In genomic region chr17:73189417-73190099, GRCh38 we compare ENCODE assay signal across 1 cellular context.
TF ChIP-seq lines count a peak whose summit lies in the region.

No MANE protein-coding gene starts in this region.

TF ChIP-seq in K562, 482 proteins besides CTCF, POLR2A, EP300 and RAD21 (continues in another document):
- TF ChIP-seq MBD1 (CRISPR knock-in tag; IDR thresholded peaks at IDR 0.05) (no peak), RFX1 (IDR thresholded peaks at IDR 0.05) (no peak), RUNX1 (IDR thresholded peaks at IDR 0.05; ENCODE audit: low read depth) (no peak), SFPQ (IDR thresholded peaks at IDR 0.05; ENCODE audit: low read depth, low read length) (no peak), SETDB1 (IDR thresholded peaks at IDR 0.05; ENCODE audit: low read length) (no peak), RBFOX2 (IDR thresholded peaks at IDR 0.05; ENCODE audit: low read depth, low read length) (no peak), MNT (conservative IDR thresholded peaks at IDR 0.05) (no peak), ETS2 (tag; IDR thresholded peaks at IDR 0.05; ENCODE audit: borderline replicate concordance, poor library complexity, severe bottlenecking) (no peak), IRF1 (CRISPR knock-in tag; IDR thresholded peaks at IDR 0.05; ENCODE audit: borderline replicate concordance) (no peak), ILF3 (IDR thresholded peaks at IDR 0.05; ENCODE audit: borderline replicate concordance) (no peak), PKNOX1 (IDR thresholded peaks at IDR 0.05) (no peak), NR2C1 (IDR thresholded peaks at IDR 0.05) (no peak), NR2C1 (tag; IDR thresholded peaks at IDR 0.05) (no peak), HMBOX1 (IDR thresholded peaks at IDR 0.05) (no peak), PHB2 (IDR thresholded peaks at IDR 0.05; ENCODE audit: low read depth) (no peak), ATF3 (IDR thresholded peaks at IDR 0.05) (no peak), ATF3 (CRISPR knock-in tag; conservative IDR thresholded peaks at IDR 0.05) (no peak), KLF16 (IDR thresholded peaks at IDR 0.05) (no peak), TAF9B (IDR thresholded peaks at IDR 0.05; ENCODE audit: partially characterized antibody) (no peak), USF1 (CRISPR knock-in tag; IDR thresholded peaks at IDR 0.05) (peak; percentile 68), SMAD1 (IDR thresholded peaks at IDR 0.05; ENCODE audit: low read depth, low read length, partially characterized antibody) (no peak), NFIC (IDR thresholded peaks at IDR 0.05) (no peak), ZNF224 (CRISPR knock-in tag; IDR thresholded peaks at IDR 0.05) (no peak), HNRNPLL (IDR thresholded peaks at IDR 0.05; ENCODE audit: low read depth, low read length, poor library complexity, severe bottlenecking) (no peak), E2F1 (CRISPR knock-in tag; IDR thresholded peaks at IDR 0.05) (no peak), SP1 (CRISPR knock-in tag; IDR thresholded peaks at IDR 0.05) (no peak), GTF2A2 (tag; IDR thresholded peaks at IDR 0.05) (no peak), ZNF449 (CRISPR knock-in tag; IDR thresholded peaks at IDR 0.05) (no peak), HBP1 (CRISPR knock-in tag; IDR thresholded peaks at IDR 0.05) (no peak), YBX1 (IDR thresholded peaks at IDR 0.05) (no peak), MTA2 (IDR thresholded peaks at IDR 0.05; ENCODE audit: low read depth) (no peak), TGIF2 (CRISPR knock-in tag; IDR thresholded peaks at IDR 0.05) (no peak), GTF2F1 (IDR thresholded peaks at IDR 0.05; ENCODE audit: low read depth, low read length) (no peak), SNRNP70 (optimal IDR thresholded peaks at IDR 0.05; ENCODE audit: low read depth, low read length) (no peak), STAG1 (CRISPR knock-in tag; IDR thresholded peaks at IDR 0.05; ENCODE audit: borderline replicate concordance) (peak; percentile 65; the same call in 1 of the 2 replicates), ZFP36 (IDR thresholded peaks at IDR 0.05; ENCODE audit: low read depth, low read length, partially characterized antibody) (peak; percentile 18), ZNF75A (CRISPR knock-in tag; IDR thresholded peaks at IDR 0.05) (no peak), TBL1XR1 (IDR thresholded peaks at IDR 0.05; ENCODE audit: low read length in 2 of 2) (no peak), MTA3 (IDR thresholded peaks at IDR 0.05; ENCODE audit: borderline replicate concordance) (no peak), SREBF1 (IDR thresholded peaks at IDR 0.05; ENCODE audit: borderline replicate concordance, low read depth, low read length) (no peak), ZNF512 (tag; IDR thresholded peaks at IDR 0.05) (no peak), MAFK (IDR thresholded peaks at IDR 0.05; ENCODE audit: low read length) (no peak)
